ENCODE assay signal across 8 cellular contexts in the genomic region with DNA sequence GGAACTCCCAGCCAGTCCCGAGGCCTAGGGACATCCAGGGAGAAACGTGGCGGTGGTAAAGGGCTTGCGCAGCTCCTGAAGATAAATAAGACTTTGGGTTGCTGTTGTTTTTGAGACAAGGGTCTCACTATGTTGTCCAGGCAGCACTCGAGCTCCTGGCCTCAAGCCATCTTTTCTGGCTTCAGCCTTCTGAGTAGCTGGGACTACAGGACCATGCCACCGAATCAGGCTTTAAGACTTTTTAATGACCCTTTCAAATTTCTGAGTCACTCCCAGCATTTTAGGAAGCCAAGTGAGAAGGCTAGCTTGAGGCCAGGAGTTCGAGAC. TPM values are rescaled to one million over a fixed set of nuclear protein-coding genes. Genes with fewer than 3 reads are reported as not detected.
A peak's percentile ranks its signal among the peaks of the same experiment; 100 is the strongest.
DNase-seq lines count a peak whose midpoint lies in the region; ATAC-seq and TF ChIP-seq lines count a peak whose summit lies in the region.

No MANE protein-coding gene starts in this region.

- no peaks in the 10 kb centered on the region for H3K9me3 Mint-ChIP-seq in naive B cell

- H3K27ac ChIP-seq in AG04450 (ENCODE audit: low read depth, low read length), result peak overlapping the region; percentile 88
- peak overlapping the region; percentile 78 for H3K27ac ChIP-seq in cingulate gyrus (ENCODE audit: low read depth, low read length)

- H3K36me3 Mint-ChIP-seq in naive B cell, result no peaks in the 10 kb centered on the region

- no peaks in the 10 kb centered on the region for H3K27me3 ChIP-seq in AG04450 (ENCODE audit: control insufficient read depth, insufficient read depth, low read length)

- POLR2A ChIA-PET in AG04450 (lab: Yijun Ruan, JAX), result interaction anchor here (0.5 to 1.7 kb wide), 12 partner anchors 8 to 872 kb away, joined by 3 to 14 read pairs (median 4); no protein-coding TSS in a partner anchor

- ATAC-seq in naive B cell (ENCODE audit: low read depth in 2 of 2) (no peak), GM21423 (IDR thresholded peaks at IDR 0.05; ENCODE audit: unreplicated experiment) (no peak), GM19023 (IDR thresholded peaks at IDR 0.05; ENCODE audit: unreplicated experiment) (no peak), GM18861 (IDR thresholded peaks at IDR 0.05; ENCODE audit: unreplicated experiment) (no peak)

- H3K4me3 ChIP-seq in AG04450 (ENCODE audit: low read depth, low read length), result peak overlapping the region; percentile 82
- peak overlapping the region; percentile 88 for H3K4me3 ChIP-seq in Jurkat, Clone E6-1 (ENCODE audit: low read length)

- CTCF ChIA-PET in AG04450 (lab: Charles Lee), result interaction anchor here (0.7 to 2.1 kb wide), 3 partner anchors 11 to 236 kb away, joined by 3 to 22 read pairs (median 4); no protein-coding TSS in a partner anchor

- H3K9me3 ChIP-seq in AG04450 (ENCODE audit: control insufficient read depth, insufficient read depth, low read length), result no peaks in the 10 kb centered on the region

- peak overlapping the region; percentile 94 to 98 (median 98) for H3K4me3 Mint-ChIP-seq in naive B cell

- no peaks in the 10 kb centered on the region for H3K27me3 Mint-ChIP-seq in naive B cell

- DNase-seq in AG04450 (ENCODE audit: low read depth, low spot score) (no peak), naive B cell (no peak), DMS153 (lab: John Stamatoyannopoulos, UW) (no peak)
- DNase-seq in Jurkat, Clone E6-1 (ENCODE audit: low read depth, low spot score), result no peak

- peaks cover 0 to 25% (median 6%) of the 10 kb centered on the region in 3 donors for H3K4me1 Mint-ChIP-seq in naive B cell

- no peak for TF ChIP-seq CTCF in AG04450 (IDR thresholded peaks at IDR 0.05; ENCODE audit: low read depth, low read length)

- H3K27ac Mint-ChIP-seq in naive B cell, result peak overlapping the region; percentile 93 to 98 (median 96)

RNA-seq across cellular contexts. Expression of a gene that starts 0.7 kb away (rescaled TPM):
- 16.4 and 17.4 TPM in 2 replicates for polyA plus RNA-seq in AG04450 (2011; rRNA removed)
- polyA minus RNA-seq in AG04450 (2011; rRNA and poly(A)+ RNA removed), result 27.8 and 29.0 TPM in 2 replicates
- 18.3 TPM for polyA plus RNA-seq in Jurkat, Clone E6-1 (2012; ENCODE audit: insufficient read depth, insufficient read length)
- polyA plus RNA-seq in naive B cell (ENCODE audit: low read depth in 6 of 6), result 10 to 100 TPM in 1 of 6 donors, 1 to 10 TPM in 5; 4.9 to 10.4 (median 8.7) TPM
